Comparison of ENCODE assay signal across 28 cellular contexts in genomic region chr1:67573481-67573880, GRCh38.
DNase-seq lines count a peak whose midpoint lies in the region; ATAC-seq, FAIRE-seq and TF ChIP-seq lines count a peak whose summit lies in the region.
"Had no signal": no experiment of that assay in that cellular context is flagged by ENCODE, and none has a peak within 500 bp of the region (broad histone marks: within the 10 kb centered on the region; RNA-seq: fewer than 3 reads in every experiment).

No MANE protein-coding gene starts in this region.

- H3K27ac ChIP-seq in ascending aorta, result peak overlapping the region; percentile 75 to 78
- peak overlapping the region; percentile 98 for H3K27ac ChIP-seq in keratinocyte (ENCODE audit: control insufficient read depth, insufficient read depth, low read length)
- peak overlapping the region; percentile 87 for H3K27ac ChIP-seq in subcutaneous abdominal adipose tissue (ENCODE audit: low read depth, low read length)
- peak overlapping the region in 1 of 3 donors; percentile 27 for H3K27ac ChIP-seq in thyroid gland
- H3K27ac ChIP-seq: dorsolateral prefrontal cortex, esophagus muscularis mucosa, heart left ventricle, ovary, SK-N-MC, testis had no signal

- TF ChIP-seq CTCF in ascending aorta (IDR thresholded peaks at IDR 0.05) (no peak), keratinocyte (optimal IDR thresholded peaks at IDR 0.05 in 1 of 3, IDR thresholded peaks at IDR 0.05 in 1 of 3, conservative IDR thresholded peaks at IDR 0.05 in 1 of 3; ENCODE audit: extremely low read depth in 1 of 3, insufficient read depth in 2 of 3, low read length in 3 of 3) (no peak), thyroid gland (IDR thresholded peaks at IDR 0.05) (no peak)

- no peak overlapping the region for H2AFZ ChIP-seq in keratinocyte (ENCODE audit: control insufficient read depth, low read length)

- peaks cover 2% of the 10 kb centered on the region for H3K9me1 ChIP-seq in keratinocyte (ENCODE audit: control insufficient read depth, extremely low read depth, insufficient read depth, low read length)

- H3K9me3 ChIP-seq in ascending aorta (no peaks in the 10 kb centered on the region), keratinocyte (ENCODE audit: control insufficient read depth, low read depth, low read length) (no peaks in the 10 kb centered on the region), subcutaneous abdominal adipose tissue (ENCODE audit: control insufficient read depth in 5 of 5, low read length in 5 of 5) (no peaks in the 10 kb centered on the region), thyroid gland (no peaks in the 10 kb centered on the region)
- H3K9me3 ChIP-seq: A549, esophagus muscularis mucosa, heart left ventricle, lower lobe of right lung, ovary, testis had no signal

- peaks cover 7 to 16% of the 10 kb centered on the region in 2 donors for H3K4me1 ChIP-seq in ascending aorta
- peaks cover 67% of the 10 kb centered on the region for H3K4me1 ChIP-seq in keratinocyte (ENCODE audit: control insufficient read depth, extremely low read depth, insufficient read depth, low read length)
- peaks cover 2 to 42% (median 29%) of the 10 kb centered on the region in 5 donors for H3K4me1 ChIP-seq in subcutaneous abdominal adipose tissue (ENCODE audit: control insufficient read depth in 5 of 5, insufficient read depth in 5 of 5, low read length in 5 of 5)
- H3K4me1 ChIP-seq in thyroid gland, result peaks cover 2 to 13% of the 10 kb centered on the region in 2 donors
- H3K4me1 ChIP-seq: testis had no signal

- H3K79me2 ChIP-seq in keratinocyte (ENCODE audit: control insufficient read depth, insufficient read depth, low read length), result no peaks in the 10 kb centered on the region

- H3K4me3 ChIP-seq in ascending aorta (no peak overlapping the region), keratinocyte (ENCODE audit: control insufficient read depth in 2 of 3, extremely low read depth in 1 of 3, insufficient read depth in 2 of 3, low read depth in 1 of 3, low read length in 3 of 3) (no peak overlapping the region), subcutaneous abdominal adipose tissue (ENCODE audit: low read depth in 1 of 5, low read length in 5 of 5) (no peak overlapping the region), thyroid gland (replicated peaks in 1 of 3) (no peak overlapping the region)
- H3K4me3 ChIP-seq: A549, dorsolateral prefrontal cortex, esophagus muscularis mucosa, heart left ventricle, lower lobe of right lung, ovary, SK-N-MC, smooth muscle cell, testis had no signal

- peak; percentile 26 for FAIRE-seq in keratinocyte (lab: Jason Lieb, UNC)
- FAIRE-seq: A549, bronchial epithelial cell, GM18507 had no signal

- H3K4me2 ChIP-seq in keratinocyte (ENCODE audit: control insufficient read depth, extremely low read depth, insufficient read depth, low read depth, low read length), result peak overlapping the region; percentile 46
- H3K4me2 ChIP-seq: smooth muscle cell had no signal

- H4K20me1 ChIP-seq in keratinocyte (ENCODE audit: control insufficient read depth, extremely low read depth, insufficient read depth, low read length), result no peaks in the 10 kb centered on the region

- peak; percentile 54 for DNase-seq in NCI-H2171 treated with DMSO at 0.1 percent for 48 hours (lab: John Stamatoyannopoulos, UW)
- no peak for DNase-seq in NCI-H2171 (lab: John Stamatoyannopoulos, UW)
- no peak for DNase-seq in ascending aorta (ENCODE audit: low spot score in 2 of 2)
- no peak for DNase-seq in keratinocyte (ENCODE audit: low read depth, low spot score)
- DNase-seq in thyroid gland, result no peak
- DNase-seq: activated CD4-positive, alpha-beta T cell treated with anti-CD3 and anti-CD28 coated beads for 1 hour; activated naive CD8-positive, alpha-beta T cell treated with anti-CD3 and anti-CD28 coated beads, Interleukin-2, amount 10 ng/mL, durations not matched to agents 7 days and 5 days; C1 segment of cervical spinal cord; dorsolateral prefrontal cortex; GOT3; immature natural killer cell; lower lobe of right lung; MV-4-11; NCI-H2081 treated with DMSO at 0.1 percent for 48 hours; NCI-H524 treated with DMSO at 0.1 percent for 48 hours; ovary; stimulated activated CD8-positive, alpha-beta memory T cell treated with anti-CD3 and anti-CD28 coated beads, Interleukin-4, amount 100 ng/mL, for 48 hours; testis had no signal

- ATAC-seq in HG03039 (IDR thresholded peaks at IDR 0.05; ENCODE audit: unreplicated experiment) (no peak), esophagus mucosa (no peak)
- ATAC-seq: A549 had no signal

- H3K9ac ChIP-seq in keratinocyte (ENCODE audit: control insufficient read depth, extremely low read depth, insufficient read depth, low read length) (peak overlapping the region; percentile 61), subcutaneous abdominal adipose tissue (ENCODE audit: low read length in 5 of 5) (no peak overlapping the region)

- H3K36me3 ChIP-seq in ascending aorta (no peaks in the 10 kb centered on the region), keratinocyte (ENCODE audit: control insufficient read depth in 2 of 2, extremely low read depth in 1 of 2, insufficient read depth in 2 of 2, low read length in 2 of 2) (no peaks in the 10 kb centered on the region), subcutaneous abdominal adipose tissue (ENCODE audit: control insufficient read depth in 5 of 5, insufficient read depth in 5 of 5, low read length in 5 of 5) (no peaks in the 10 kb centered on the region), thyroid gland (no peaks in the 10 kb centered on the region)
- H3K36me3 ChIP-seq: esophagus muscularis mucosa, heart left ventricle, lower lobe of right lung, ovary had no signal

- intact Hi-C loops in ascending aorta (cut with DNase I) (loop anchor here (5.0 kb wide), 1 partner anchor 44 kb away; no protein-coding TSS in a partner anchor), thyroid gland (cut with DNase I) (no loop called here)

- dilution Hi-C loops in keratinocyte (cut with MboI; ENCODE audit: extremely low pct_ligation_motif_present, low sequenced_read_pairs), result no loop called here

- TF ChIP-seq POLR2A in thyroid gland (IDR thresholded peaks at IDR 0.05), result no peak

- WGBS in thyroid gland, 2 donors, result 48 to 65% methylated on average over 1 of the region's 1 CpG

- H3K27me3 ChIP-seq in ascending aorta (no peaks in the 10 kb centered on the region), keratinocyte (ENCODE audit: control insufficient read depth, extremely low read depth, insufficient read depth, low read length) (no peaks in the 10 kb centered on the region), subcutaneous abdominal adipose tissue (ENCODE audit: control insufficient read depth in 5 of 5, insufficient read depth in 4 of 5, low read length in 5 of 5) (no peaks in the 10 kb centered on the region), thyroid gland (no peaks in the 10 kb centered on the region)
- H3K27me3 ChIP-seq: dorsolateral prefrontal cortex, esophagus muscularis mucosa, heart left ventricle, ovary, testis had no signal
